ENCODE assay signal across 8 cellular contexts in the genomic region with DNA sequence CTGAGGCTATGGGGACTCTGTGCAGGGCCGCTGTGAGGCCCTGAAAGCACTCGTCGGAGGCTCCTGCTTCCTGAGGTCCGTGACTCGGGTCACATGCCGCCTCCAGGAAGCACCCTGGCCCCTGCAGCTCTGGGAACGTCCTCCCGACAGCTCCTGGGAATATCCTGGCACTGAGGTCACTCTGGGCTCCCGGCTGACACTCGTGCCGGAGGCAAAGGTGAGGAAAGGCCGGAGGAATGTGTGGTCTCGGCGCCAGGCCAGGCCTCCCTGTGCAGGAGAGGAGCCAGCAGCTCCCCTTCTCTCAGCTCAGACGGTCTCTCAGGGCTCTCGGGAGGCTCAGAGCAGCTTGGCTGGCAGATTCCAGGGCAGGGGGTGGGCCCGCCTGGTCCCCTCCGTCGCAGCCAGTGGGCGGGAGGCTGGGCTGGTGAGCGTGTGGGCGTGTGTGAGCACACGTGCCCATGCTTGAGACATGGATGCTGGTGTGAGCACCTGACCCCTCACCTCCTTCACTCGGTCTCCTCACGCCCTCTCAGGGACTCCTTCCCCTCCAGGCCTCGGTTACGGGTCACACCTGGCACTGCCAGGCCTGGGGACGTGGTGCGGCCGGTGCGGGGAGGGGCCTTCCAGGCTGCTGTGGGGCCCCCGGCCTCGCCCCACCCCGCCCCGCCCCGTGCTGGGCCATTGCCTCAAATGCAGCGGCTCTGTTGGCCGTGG. TPM values are rescaled to one million over a fixed set of nuclear protein-coding genes. Genes with fewer than 3 reads are reported as not detected.
DNase-seq lines count a peak whose midpoint lies in the region; TF ChIP-seq lines count a peak whose summit lies in the region.

No MANE protein-coding gene starts in this region.

- H3K4me3 ChIP-seq in MG63 (peak overlapping the region; percentile 15), uterus (peak overlapping the region; percentile 8 to 25)

- peak; percentile 48 to 52 for DNase-seq in stimulated activated CD4-positive, alpha-beta T cell treated with anti-CD3 and anti-CD28 coated beads, Interleukin-2, amount 100 ng/mL, for 24 hours
- no peak for DNase-seq in stimulated activated CD4-positive, alpha-beta T cell treated with anti-CD3 and anti-CD28 coated beads, Interleukin-4, amount 100 ng/mL, for 24 hours
- DNase-seq in MG63, result peak; percentile 96
- DNase-seq in activated CD4-positive, alpha-beta T cell treated with anti-CD3 and anti-CD28 coated beads for 48 hours, result peak; percentile 52
- peak; percentile 44 to 51 for DNase-seq in erythroblast (lab: John Stamatoyannopoulos, UW)
- peak; percentile 79 for DNase-seq in myocyte (ENCODE audit: low read depth)
- peak; percentile 67 to 71 for DNase-seq in uterus
- no peak for DNase-seq in middle frontal gyrus (ENCODE audit: extremely low spot score, low spot score)

- TF ChIP-seq POLR2A in erythroblast (IDR thresholded peaks at IDR 0.05; ENCODE audit: low read length), result no peak
- no peak for TF ChIP-seq POLR2A in uterus (IDR thresholded peaks at IDR 0.05)

- peak overlapping the region in 1 of 2 donors; percentile 47 for H3K27ac ChIP-seq in uterus

- H3K27me3 ChIP-seq in MG63 (no peaks in the 10 kb centered on the region), uterus (no peaks in the 10 kb centered on the region)

- TF ChIP-seq CTCF in uterus (IDR thresholded peaks at IDR 0.05), result no peak

- intact Hi-C loops in uterus (cut with DNase I; ENCODE audit: low total_unique reads), result no loop called here

- H3K4me1 ChIP-seq in uterus, result peaks cover 0 to 11% of the 10 kb centered on the region in 2 donors

- H3K9me3 ChIP-seq in MG63 (no peaks in the 10 kb centered on the region), uterus (no peaks in the 10 kb centered on the region)

- H3K36me3 ChIP-seq in MG63 (no peaks in the 10 kb centered on the region), uterus (no peaks in the 10 kb centered on the region)

RNA-seq across cellular contexts. Expression of gene RNF223, which starts 5.5 kb away (rescaled TPM):
- not detected in 2 replicates for total RNA-seq in MG63 (2014; rRNA removed; shearing (Covaris generic); ENCODE audit: low replicate concordance)
- total RNA-seq in myocyte (0.05 and 0.83 TPM in 2 replicates), uterus (not detected)
- polyA plus RNA-seq in myocyte (2012), result not detected

RNA-seq across cellular contexts. Expression of gene C1orf159, which starts 36.3 kb away (rescaled TPM):
- total RNA-seq in MG63 (2014; rRNA removed; shearing (Covaris generic); ENCODE audit: low replicate concordance), result 7.3 and 18.2 TPM in 2 replicates
- 10.0 and 11.7 TPM in 2 replicates for total RNA-seq in myocyte
- polyA plus RNA-seq in myocyte (2012), result 7.3 TPM
- 10 to 100 TPM in 3 of 4 donors, 1 to 10 TPM in 1; 4.9 to 20.0 (median 17.9) TPM for total RNA-seq in uterus

RNA-seq across cellular contexts. Expression of gene AGRN, which starts 59.6 kb away (rescaled TPM):
- 38.0 and 70.2 TPM in 2 replicates for total RNA-seq in MG63 (2014; rRNA removed; shearing (Covaris generic); ENCODE audit: low replicate concordance)
- total RNA-seq in myocyte, result 108 and 171 TPM in 2 replicates
- 125 TPM for polyA plus RNA-seq in myocyte (2012)
- total RNA-seq in uterus, result 10 to 100 TPM in 3 of 4 donors, 1 to 10 TPM in 1; 8.2 to 86.9 (median 26.2) TPM

Comparison
In these comparisons a context has a peak if more than half of its experiments do, and no peak if none do; other contexts are left out.
1. DNase-seq: peak in stimulated activated CD4-positive, alpha-beta T cell treated with anti-CD3 and anti-CD28 coated beads, Interleukin-2, amount 100 ng/mL, for 24 hours (2 of 2), MG63 (single experiment), activated CD4-positive, alpha-beta T cell treated with anti-CD3 and anti-CD28 coated beads for 48 hours (single experiment), erythroblast (2 of 2), myocyte (single experiment) and uterus (2 of 2); none in stimulated activated CD4-positive, alpha-beta T cell treated with anti-CD3 and anti-CD28 coated beads, Interleukin-4, amount 100 ng/mL, for 24 hours (single experiment) and middle frontal gyrus (single experiment).